Comparison of ENCODE assay signal across 21 cellular contexts in the genomic region with DNA sequence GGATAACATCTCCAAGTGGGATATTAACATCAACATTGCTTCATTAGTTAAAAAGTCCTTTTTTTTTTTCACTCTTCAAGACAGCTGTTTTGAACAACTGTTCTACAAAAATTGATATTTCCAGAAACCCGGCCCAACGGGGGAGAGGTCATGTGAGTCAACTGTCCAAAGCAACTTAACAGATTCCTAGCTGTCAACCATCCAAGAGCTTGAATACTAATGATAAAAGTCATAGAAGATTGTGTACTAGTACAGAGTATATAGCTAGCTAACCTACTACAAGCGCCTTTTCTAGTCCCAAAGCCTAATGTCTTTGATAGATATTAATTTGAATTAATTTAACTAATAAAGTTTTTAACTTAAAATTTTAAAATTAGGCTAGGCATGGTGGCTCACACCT.
DNase-seq lines count a peak whose midpoint lies in the region; ATAC-seq and TF ChIP-seq lines count a peak whose summit lies in the region.
"Had no signal": no experiment of that assay in that cellular context is flagged by ENCODE, and none has a peak within 500 bp of the region (broad histone marks: within the 10 kb centered on the region; RNA-seq: fewer than 3 reads in every experiment).

No MANE protein-coding gene starts in this region.

- DNase-seq in AG10803 (ENCODE audit: low read depth) (peak; percentile 60), MG63 (peak; percentile 42), fibroblast of gingiva (ENCODE audit: low read depth) (peak; percentile 78), mesenchymal stem cell (peak; percentile 26), posterior vena cava (ENCODE audit: low spot score) (no peak)
- no peak for DNase-seq in CD8-positive, alpha-beta memory T cell
- DNase-seq in activated T-cell treated with anti-CD3 and anti-CD28 coated beads, Interleukin-2, amount 50 U/mL, for 24 hours = no peak
- DNase-seq: activated B cell treated with CpG ODN at 0.5 μM for 24 hours; adrenal gland; Caco-2; H9; NCI-H2081; NCI-H69; right lobe of liver; RPMI8226; stimulated activated CD4-positive, alpha-beta T cell treated with anti-CD3 and anti-CD28 coated beads, Interleukin-2, amount 100 ng/mL, for 48 hours; T-helper 1 cell had no signal

- no peak overlapping the region for H3K14ac ChIP-seq in mesenchymal stem cell (ENCODE audit: low read length in 2 of 2)

- CTCF ChIA-PET in CD8-positive, alpha-beta memory T cell (lab: Charles Lee) = no interaction called here

- H3K4ac ChIP-seq in mesenchymal stem cell (ENCODE audit: low read depth in 1 of 2, low read length in 2 of 2) = no peak overlapping the region

- ATAC-seq in GM19035 (IDR thresholded peaks at IDR 0.05; ENCODE audit: unreplicated experiment) = no peak
- ATAC-seq: right lobe of liver had no signal

- no peaks in the 10 kb centered on the region for H3K4me1 Mint-ChIP-seq in CD8-positive, alpha-beta memory T cell
- H3K4me1 Mint-ChIP-seq in activated T-cell treated with anti-CD3 and anti-CD28 coated beads, Interleukin-2, amount 50 U/mL, for 24 hours (ENCODE audit: low read depth) = peaks cover 37% of the 10 kb centered on the region

- peak overlapping the region; percentile 70 for H3K9ac ChIP-seq in mesenchymal stem cell (ENCODE audit: low read length)

- peak overlapping the region; percentile 49 for H3K27ac ChIP-seq in mesenchymal stem cell (ENCODE audit: low read length, poor library complexity, severe bottlenecking)
- no peak overlapping the region for H3K27ac ChIP-seq in CD8-positive, alpha-beta memory T cell (ENCODE audit: low read depth, low read length)
- H3K27ac ChIP-seq: adrenal gland, neutrophil, right lobe of liver had no signal

- WGBS in mesenchymal stem cell = 20% methylated on average over 2 of the region's 3 CpGs

- H2BK15ac ChIP-seq in mesenchymal stem cell (ENCODE audit: low read depth, poor library complexity, severe bottlenecking) = no peak overlapping the region

- no peak overlapping the region for H4K8ac ChIP-seq in mesenchymal stem cell (ENCODE audit: low read length)

- H2BK5ac ChIP-seq in mesenchymal stem cell (ENCODE audit: low read depth, low read length, poor library complexity, severe bottlenecking) = no peak overlapping the region

- no peaks in the 10 kb centered on the region for H3K9me3 Mint-ChIP-seq in CD8-positive, alpha-beta memory T cell
- no peaks in the 10 kb centered on the region for H3K9me3 Mint-ChIP-seq in activated T-cell treated with anti-CD3 and anti-CD28 coated beads, Interleukin-2, amount 50 U/mL, for 24 hours
- H3K9me3 Mint-ChIP-seq: activated B cell treated with CpG ODN at 0.5 μM for 24 hours; activated T-helper 2 cell treated with anti-CD3 and anti-CD28 coated beads, Interferon-gamma antibody, Interleukin-2, Interleukin-4, amounts not matched to agents 10 μg/mL and 5 μg/mL and 100 μg/mL, durations not matched to agents 14 hours and 24 hours and 36 hours; H9 had no signal

- no peaks in the 10 kb centered on the region for H3K27me3 Mint-ChIP-seq in CD8-positive, alpha-beta memory T cell
- H3K27me3 Mint-ChIP-seq in activated T-cell treated with anti-CD3 and anti-CD28 coated beads, Interleukin-2, amount 50 U/mL, for 24 hours = no peaks in the 10 kb centered on the region

- H2BK120ac ChIP-seq in mesenchymal stem cell (ENCODE audit: low read depth, low read length) = no peak overlapping the region

- no peak overlapping the region for H3K4me3 ChIP-seq in AG10803 (ENCODE audit: low read length)
- H3K4me3 ChIP-seq in MG63 = no peak overlapping the region
- no peak overlapping the region for H3K4me3 ChIP-seq in mesenchymal stem cell (ENCODE audit: insufficient read depth in 1 of 2, low read depth in 1 of 2, low read length in 2 of 2)
- H3K4me3 ChIP-seq in CD8-positive, alpha-beta memory T cell (ENCODE audit: low read length) = no peak overlapping the region
- H3K4me3 ChIP-seq: adrenal gland, right lobe of liver had no signal

- no peak overlapping the region for H3K4me3 Mint-ChIP-seq in CD8-positive, alpha-beta memory T cell
- H3K4me3 Mint-ChIP-seq in activated T-cell treated with anti-CD3 and anti-CD28 coated beads, Interleukin-2, amount 50 U/mL, for 24 hours = no peak overlapping the region
- H3K4me3 Mint-ChIP-seq: activated B cell treated with CpG ODN at 0.5 μM for 24 hours, H9, mesothelial cell of epicardium had no signal

- H2BK12ac ChIP-seq in mesenchymal stem cell (ENCODE audit: low read length in 2 of 2) = no peak overlapping the region

- no peak overlapping the region for H3K23ac ChIP-seq in mesenchymal stem cell (ENCODE audit: low read length in 2 of 2)

- no peak overlapping the region for H4K91ac ChIP-seq in mesenchymal stem cell (ENCODE audit: low read length)

- intact Hi-C loops in posterior vena cava (cut with DNase I) = no loop called here

- peaks cover 5% of the 10 kb centered on the region for H3K4me1 ChIP-seq in mesenchymal stem cell (ENCODE audit: control insufficient read depth, insufficient read depth, low read depth, low read length)
- H3K4me1 ChIP-seq in CD8-positive, alpha-beta memory T cell (ENCODE audit: insufficient read depth, low read length) = no peaks in the 10 kb centered on the region
- H3K4me1 ChIP-seq: Caco-2, right lobe of liver had no signal

- H2AK5ac ChIP-seq in mesenchymal stem cell (ENCODE audit: low read length, severe bottlenecking) = no peak overlapping the region

- peaks cover 8 to 16% (median 9%) of the 10 kb centered on the region in 3 donors for H3K36me3 Mint-ChIP-seq in CD8-positive, alpha-beta memory T cell
- peaks cover 6% of the 10 kb centered on the region for H3K36me3 Mint-ChIP-seq in activated T-cell treated with anti-CD3 and anti-CD28 coated beads, Interleukin-2, amount 50 U/mL, for 24 hours (ENCODE audit: low read depth)

- peaks cover 2% of the 10 kb centered on the region; the same call in 1 of the 2 replicates for H3K9me3 ChIP-seq in MG63
- peaks cover 4% of the 10 kb centered on the region for H3K9me3 ChIP-seq in mesenchymal stem cell (ENCODE audit: control insufficient read depth, low read length)
- H3K9me3 ChIP-seq in CD8-positive, alpha-beta memory T cell (ENCODE audit: low read length) = no peaks in the 10 kb centered on the region
- H3K9me3 ChIP-seq: adrenal gland, Caco-2, neutrophil, right lobe of liver had no signal

- H3K27me3 ChIP-seq in MG63 (no peaks in the 10 kb centered on the region), mesenchymal stem cell (ENCODE audit: control insufficient read depth in 1 of 2, insufficient read depth in 1 of 2, low read length in 2 of 2) (no peaks in the 10 kb centered on the region)
- H3K27me3 ChIP-seq in CD8-positive, alpha-beta memory T cell (ENCODE audit: insufficient read depth, low read length, poor library complexity, severe bottlenecking) = no peaks in the 10 kb centered on the region
- H3K27me3 ChIP-seq: adrenal gland, neutrophil, right lobe of liver had no signal

- no peak overlapping the region for H2AFZ ChIP-seq in mesenchymal stem cell (ENCODE audit: low read depth, low read length)

- TF ChIP-seq CTCF in AG10803 (conservative IDR thresholded peaks at IDR 0.05; ENCODE audit: low read length) = no peak

- H3K36me3 ChIP-seq in MG63 (no peaks in the 10 kb centered on the region), mesenchymal stem cell (ENCODE audit: control insufficient read depth in 1 of 2, insufficient read depth in 2 of 2, low read depth in 1 of 2, low read length in 2 of 2) (peaks cover 0 to 2% of the 10 kb centered on the region in 2 experiments)
- no peaks in the 10 kb centered on the region for H3K36me3 ChIP-seq in CD8-positive, alpha-beta memory T cell (ENCODE audit: insufficient read depth, low read length)
- H3K36me3 ChIP-seq: adrenal gland, right lobe of liver had no signal

- no peak overlapping the region for H3K18ac ChIP-seq in mesenchymal stem cell (ENCODE audit: low read depth in 1 of 2, low read length in 2 of 2)

- H3K4me2 ChIP-seq in mesenchymal stem cell (ENCODE audit: low read length, poor library complexity, severe bottlenecking) = no peak overlapping the region

- POLR2A ChIA-PET in CD8-positive, alpha-beta memory T cell (lab: Charles Lee) = no interaction called here

- peaks cover 12% of the 10 kb centered on the region for H3K79me1 ChIP-seq in mesenchymal stem cell (replicated peaks; ENCODE audit: low read length, poor library complexity, severe bottlenecking)

- no peak overlapping the region for H3K27ac Mint-ChIP-seq in CD8-positive, alpha-beta memory T cell
- H3K27ac Mint-ChIP-seq in activated T-cell treated with anti-CD3 and anti-CD28 coated beads, Interleukin-2, amount 50 U/mL, for 24 hours = no peak overlapping the region
- H3K27ac Mint-ChIP-seq: activated B cell treated with CpG ODN at 0.5 μM for 24 hours; activated T-helper 2 cell treated with anti-CD3 and anti-CD28 coated beads, Interferon-gamma antibody, Interleukin-2, Interleukin-4, amounts not matched to agents 10 μg/mL and 5 μg/mL and 100 μg/mL, durations not matched to agents 14 hours and 24 hours and 36 hours; H9; mesothelial cell of epicardium had no signal

Comparison
In these comparisons a context has a peak if more than half of its experiments do, and no peak if none do; other contexts are left out.
1. DNase-seq: peak in AG10803 (single experiment), MG63 (single experiment), fibroblast of gingiva (single experiment) and mesenchymal stem cell (single experiment); none in CD8-positive, alpha-beta memory T cell (0 of 5), posterior vena cava (single experiment) and activated T-cell treated with anti-CD3 and anti-CD28 coated beads, Interleukin-2, amount 50 U/mL, for 24 hours (single experiment).